11 cellular contexts compared by ENCODE assay signal in genomic region chr12:43407816-43408645, GRCh38.
DNase-seq lines count a peak whose midpoint lies in the region; ATAC-seq lines count a peak whose summit lies in the region.
"Had no signal": no experiment of that assay in that cellular context is flagged by ENCODE, and none has a peak within 500 bp of the region (broad histone marks: within the 10 kb centered on the region; RNA-seq: fewer than 3 reads in every experiment).

No MANE protein-coding gene starts in this region.

- H3K27me3 Mint-ChIP-seq in activated T-cell treated with anti-CD3 and anti-CD28 coated beads, Interleukin-2, amount 50 U/mL, for 72 hours (ENCODE audit: low read depth) = no peaks in the 10 kb centered on the region

- no peaks in the 10 kb centered on the region for H3K4me1 Mint-ChIP-seq in activated T-cell treated with anti-CD3 and anti-CD28 coated beads, Interleukin-2, amount 50 U/mL, for 72 hours (ENCODE audit: low read depth)

- H3K9me3 Mint-ChIP-seq in activated T-cell treated with anti-CD3 and anti-CD28 coated beads, Interleukin-2, amount 50 U/mL, for 72 hours = no peaks in the 10 kb centered on the region

- H3K36me3 Mint-ChIP-seq in activated T-cell treated with anti-CD3 and anti-CD28 coated beads, Interleukin-2, amount 50 U/mL, for 72 hours (ENCODE audit: insufficient read depth in 2 of 2) = no peaks in the 10 kb centered on the region

- peak; percentile 73 for ATAC-seq in GM21515 (IDR thresholded peaks at IDR 0.05; ENCODE audit: unreplicated experiment)
- peak; percentile 93 for ATAC-seq in HG03378 (IDR thresholded peaks at IDR 0.05; ENCODE audit: unreplicated experiment)
- no peak for ATAC-seq in activated T-cell treated with anti-CD3 and anti-CD28 coated beads, Interleukin-2, amount 50 U/mL, for 72 hours (replicated peaks in 1 of 2)
- no peak for ATAC-seq in stimulated activated naive CD8-positive, alpha-beta T cell treated with anti-CD3 and anti-CD28 coated beads, Interleukin-15, Interleukin-2, amounts not matched to agents 100 U/mL and 50 U/mL, for 24 hours

- peak; percentile 27 for DNase-seq in GM04503 (ENCODE audit: low read depth)
- DNase-seq in fibroblast of peridontal ligament (ENCODE audit: extremely low read depth) = peak; percentile 38
- DNase-seq in retina = no peak
- no peak for DNase-seq in activated T-cell treated with anti-CD3 and anti-CD28 coated beads, Interleukin-2, amount 50 U/mL, for 72 hours
- no peak for DNase-seq in stimulated activated naive CD8-positive, alpha-beta T cell treated with anti-CD3 and anti-CD28 coated beads, Interleukin-15, Interleukin-2, amounts not matched to agents 100 U/mL and 50 U/mL, for 24 hours
- DNase-seq in iPS-NIHi7 (ENCODE audit: extremely low spot score) = no peak
- DNase-seq: dorsolateral prefrontal cortex, kidney, RPMI8226 had no signal

- no peak overlapping the region for H3K27ac Mint-ChIP-seq in activated T-cell treated with anti-CD3 and anti-CD28 coated beads, Interleukin-2, amount 50 U/mL, for 72 hours

- H3K4me3 Mint-ChIP-seq in activated T-cell treated with anti-CD3 and anti-CD28 coated beads, Interleukin-2, amount 50 U/mL, for 72 hours = no peak overlapping the region

Comparison
In these comparisons a context has a peak if more than half of its experiments do, and no peak if none do; other contexts are left out.
1. DNase-seq: peak in GM04503 (single experiment) and fibroblast of peridontal ligament (single experiment); none in retina (single experiment), activated T-cell treated with anti-CD3 and anti-CD28 coated beads, Interleukin-2, amount 50 U/mL, for 72 hours (0 of 2), stimulated activated naive CD8-positive, alpha-beta T cell treated with anti-CD3 and anti-CD28 coated beads, Interleukin-15, Interleukin-2, amounts not matched to agents 100 U/mL and 50 U/mL, for 24 hours (single experiment) and iPS-NIHi7 (single experiment).
2. ATAC-seq: peak in GM21515 (single experiment) and HG03378 (single experiment); none in activated T-cell treated with anti-CD3 and anti-CD28 coated beads, Interleukin-2, amount 50 U/mL, for 72 hours (0 of 2) and stimulated activated naive CD8-positive, alpha-beta T cell treated with anti-CD3 and anti-CD28 coated beads, Interleukin-15, Interleukin-2, amounts not matched to agents 100 U/mL and 50 U/mL, for 24 hours (single experiment).